ENCODE assay signal across 8 cellular contexts in the genomic region with DNA sequence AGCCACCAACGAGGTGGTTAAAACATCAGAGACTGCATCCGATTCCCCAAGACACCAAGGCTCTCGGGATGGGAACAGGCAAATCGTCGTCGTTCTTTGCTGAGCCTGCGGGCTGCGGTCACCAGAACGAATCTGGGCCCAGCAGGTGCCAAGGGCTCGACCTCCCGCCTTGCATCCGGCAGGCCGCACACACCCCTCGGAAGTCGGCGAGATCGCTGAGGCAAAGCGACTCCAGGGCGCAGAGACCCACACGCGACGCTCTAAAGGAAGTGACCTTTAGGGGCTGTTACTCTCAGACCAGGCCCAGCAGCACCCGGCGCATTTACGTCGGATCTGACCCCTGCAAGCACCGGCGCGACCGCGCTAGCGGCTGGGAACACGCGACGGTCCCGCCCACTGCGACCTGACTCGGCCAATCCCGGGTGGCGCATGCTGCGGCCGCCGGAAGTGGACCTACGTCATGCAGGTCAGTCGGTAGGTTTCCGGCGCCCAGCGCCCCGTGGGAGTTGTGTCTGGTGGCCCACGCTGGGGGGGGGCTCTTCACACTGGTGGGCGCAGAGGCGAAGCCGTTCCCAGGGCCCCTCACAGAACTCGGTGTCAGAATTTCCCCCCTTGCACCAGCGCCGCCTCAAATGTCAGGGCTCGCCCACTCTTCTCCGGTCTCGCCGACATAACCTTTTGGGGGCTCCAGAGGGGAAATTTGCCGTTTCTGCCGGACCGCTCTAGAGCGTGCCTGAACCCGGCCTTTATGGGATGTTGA.
A peak's percentile ranks its signal among the peaks of the same experiment; 100 is the strongest.
DNase-seq lines count a peak whose midpoint lies in the region; ATAC-seq and TF ChIP-seq lines count a peak whose summit lies in the region.

No MANE protein-coding gene starts in this region.

- peak overlapping the region; percentile 98 for H3K27ac Mint-ChIP-seq in stimulated activated naive B cell treated with anti-CD40 and anti-IgM and Interleukin-4, amounts not matched to agents 10 μg/mL and 1 μg/mL and 100 μg/mL, for 72 hours

- H3K4me1 Mint-ChIP-seq in stimulated activated naive B cell treated with anti-CD40 and anti-IgM and Interleukin-4, amounts not matched to agents 10 μg/mL and 1 μg/mL and 100 μg/mL, for 72 hours = peaks cover 4 to 27% of the 10 kb centered on the region in 2 donors

- TF ChIP-seq CTCF in C4-2B (conservative IDR thresholded peaks at IDR 0.05) = no peak

- H3K36me3 ChIP-seq in muscle layer of colon (ENCODE audit: insufficient read depth, low read length) = no peaks in the 10 kb centered on the region

- ATAC-seq in GM19328 (IDR thresholded peaks at IDR 0.05; ENCODE audit: unreplicated experiment) (peak; percentile 94), HG03521 (IDR thresholded peaks at IDR 0.05; ENCODE audit: unreplicated experiment) (peak; percentile 94)
- ATAC-seq in stimulated activated naive B cell treated with anti-CD40 and anti-IgM and Interleukin-4, amounts not matched to agents 10 μg/mL and 1 μg/mL and 100 μg/mL, for 72 hours (replicated peaks) = peak; percentile 92 to 95

- no peaks in the 10 kb centered on the region for H3K27me3 ChIP-seq in muscle layer of colon (ENCODE audit: control insufficient read depth in 1 of 2, insufficient read depth in 2 of 2, low read length in 2 of 2)

- no peaks in the 10 kb centered on the region for H3K9me3 ChIP-seq in muscle layer of colon (ENCODE audit: low read length)

- peak overlapping the region; percentile 86 to 87 for H3K4me3 Mint-ChIP-seq in stimulated activated naive B cell treated with anti-CD40 and anti-IgM and Interleukin-4, amounts not matched to agents 10 μg/mL and 1 μg/mL and 100 μg/mL, for 72 hours

- no peaks in the 10 kb centered on the region for H3K9me3 Mint-ChIP-seq in stimulated activated naive B cell treated with anti-CD40 and anti-IgM and Interleukin-4, amounts not matched to agents 10 μg/mL and 1 μg/mL and 100 μg/mL, for 72 hours

- H3K9ac ChIP-seq in muscle layer of colon (ENCODE audit: low read length) = peak overlapping the region; percentile 82

- peak; percentile 93 for DNase-seq in NOMO-1 treated with dmso at 0.1 percent for 144 hours (lab: John Stamatoyannopoulos, UW; ENCODE audit: unreplicated experiment)
- DNase-seq in activated T-cell treated with anti-CD3 and anti-CD28 coated beads for 24 hours (ENCODE audit: low read depth) = peak; percentile 83
- DNase-seq in epithelial cell of prostate (ENCODE audit: low read depth, low spot score) = no peak
- DNase-seq in stimulated activated naive B cell treated with anti-CD40 and anti-IgM and Interleukin-4, amounts not matched to agents 10 μg/mL and 1 μg/mL and 100 μg/mL, for 72 hours = peak; percentile 99

- no peaks in the 10 kb centered on the region for H3K4me1 ChIP-seq in muscle layer of colon (ENCODE audit: insufficient read depth, low read length)

- H3K36me3 Mint-ChIP-seq in stimulated activated naive B cell treated with anti-CD40 and anti-IgM and Interleukin-4, amounts not matched to agents 10 μg/mL and 1 μg/mL and 100 μg/mL, for 72 hours = peaks cover 0 to under 1% of the 10 kb centered on the region in 2 donors

- H3K27ac ChIP-seq in C4-2B (peak overlapping the region; percentile 77), epithelial cell of prostate (peak overlapping the region; percentile 40), muscle layer of colon (ENCODE audit: low read depth, low read length) (peak overlapping the region; percentile 89)

- H3K4me3 ChIP-seq in muscle layer of colon (ENCODE audit: low read depth in 1 of 2, low read length in 2 of 2) = peak overlapping the region; percentile 76 to 87

- no peaks in the 10 kb centered on the region for H3K27me3 Mint-ChIP-seq in stimulated activated naive B cell treated with anti-CD40 and anti-IgM and Interleukin-4, amounts not matched to agents 10 μg/mL and 1 μg/mL and 100 μg/mL, for 72 hours
